27 cellular contexts compared by ENCODE assay signal in genomic region chr3:106348142-106348690, GRCh38.
DNase-seq lines count a peak whose midpoint lies in the region; ATAC-seq and TF ChIP-seq lines count a peak whose summit lies in the region.
"Had no signal": no experiment of that assay in that cellular context is flagged by ENCODE, and none has a peak within 500 bp of the region (broad histone marks: within the 10 kb centered on the region; RNA-seq: fewer than 3 reads in every experiment).

No MANE protein-coding gene starts in this region.

- no peak overlapping the region for H3K4me2 ChIP-seq in neural progenitor cell
- H3K4me2 ChIP-seq: BLaER1, smooth muscle cell had no signal

- no peaks in the 10 kb centered on the region for H3K4me1 Mint-ChIP-seq in neural progenitor cell
- H3K4me1 Mint-ChIP-seq in MCF 10A (ENCODE audit: insufficient read depth, unreplicated experiment): peaks cover 16% of the 10 kb centered on the region

- no peaks in the 10 kb centered on the region for H3K9me3 Mint-ChIP-seq in neural progenitor cell
- no peaks in the 10 kb centered on the region for H3K9me3 Mint-ChIP-seq in MCF 10A (ENCODE audit: unreplicated experiment)

- CTCF ChIA-PET in MCF 10A (lab: Yijun Ruan, JAX): interaction anchor here (0.5 to 0.8 kb wide), 4 partner anchors 32 to 261 kb away, joined by 3 read pairs; no protein-coding TSS in a partner anchor

- no peaks in the 10 kb centered on the region for H3K36me3 ChIP-seq in neural progenitor cell
- H3K36me3 ChIP-seq: BLaER1, esophagus squamous epithelium, upper lobe of right lung had no signal

- no peaks in the 10 kb centered on the region for H3K4me1 ChIP-seq in neural progenitor cell
- H3K4me1 ChIP-seq: BLaER1, esophagus squamous epithelium had no signal

- H3K4me3 ChIP-seq in neural progenitor cell: no peak overlapping the region
- H3K4me3 ChIP-seq: BLaER1, dorsolateral prefrontal cortex, esophagus squamous epithelium, smooth muscle cell, upper lobe of right lung had no signal

- H3K27me3 ChIP-seq in neural progenitor cell: no peaks in the 10 kb centered on the region
- H3K27me3 ChIP-seq: BLaER1, dorsolateral prefrontal cortex, esophagus squamous epithelium, upper lobe of right lung had no signal

- no TSS peak for BruUV-seq in MCF 10A (replicated peaks; lab: Mats Ljungman, UMichigan)

- H3K36me3 Mint-ChIP-seq in neural progenitor cell (no peaks in the 10 kb centered on the region), MCF 10A (ENCODE audit: insufficient read depth, unreplicated experiment) (no peaks in the 10 kb centered on the region)
- H3K36me3 Mint-ChIP-seq: IgD-negative memory B cell had no signal

- H3K27ac ChIP-seq in neural progenitor cell: no peak overlapping the region
- H3K27ac ChIP-seq: BLaER1, dorsolateral prefrontal cortex, esophagus squamous epithelium, upper lobe of right lung had no signal

- H3K9ac ChIP-seq in neural progenitor cell: no peak overlapping the region
- H3K9ac ChIP-seq: BLaER1 had no signal

- H3K79me2 ChIP-seq in neural progenitor cell (ENCODE audit: low read depth): no peaks in the 10 kb centered on the region

- DNase-seq in G401 (ENCODE audit: low spot score) (peak; percentile 16), NCI-H69 (lab: John Stamatoyannopoulos, UW) (peak; percentile 13), glomerular visceral epithelial cell (ENCODE audit: extremely low spot score) (peak; percentile 16), neural progenitor cell (ENCODE audit: low spot score) (no peak), foreskin melanocyte (no peak), MCF 10A (ENCODE audit: unreplicated experiment) (no peak), NCI-H2171 (lab: John Stamatoyannopoulos, UW) (no peak)
- DNase-seq: activated CD4-positive, alpha-beta T cell treated with anti-CD3 and anti-CD28 coated beads, Interleukin-2, amount 50 U/mL, for 48 hours; activated T-cell treated with anti-CD3 and anti-CD28 coated beads, Interleukin-2, amount 50 U/mL, for 72 hours; cerebellar nuclear complex; dorsolateral prefrontal cortex; esophagus squamous epithelium; hypothalamus; midbrain; naive thymus-derived CD8-positive, alpha-beta T cell; NCI-H146; NK-92 treated with Interleukin-12 subunit alpha and Interleukin-12 subunit beta, amount 100 ng/mL, for 24 hours; PC-3; stimulated activated CD4-positive, alpha-beta T cell treated with anti-CD3 and anti-CD28 coated beads, Interleukin-1b, Interleukin-23, amount 100 ng/mL, for 48 hours; stimulated activated naive CD4-positive, alpha-beta T cell treated with Interleukin-2 at 50 U/mL for 16 hours; upper lobe of right lung had no signal

- intact Hi-C loops in MCF 10A (cut with micrococcal nuclease): loop anchor here (10.0 kb wide), 1 partner anchor 663 kb away; no protein-coding TSS in a partner anchor

- no peak overlapping the region for H3K27ac Mint-ChIP-seq in neural progenitor cell
- H3K27ac Mint-ChIP-seq in MCF 10A (ENCODE audit: low read depth, unreplicated experiment): no peak overlapping the region
- H3K27ac Mint-ChIP-seq: activated T-cell treated with anti-CD3 and anti-CD28 coated beads, Interleukin-2, amount 50 U/mL, for 72 hours; IgD-negative memory B cell; T-helper 1 cell treated with Interleukin-12 subunit alpha and Interleukin-12 subunit beta and Interleukin-4 antibody, amounts not matched to agents 30 μg/mL and 1 μg/mL, for 36 hours had no signal

- no peaks in the 10 kb centered on the region for H3K9me3 ChIP-seq in neural progenitor cell (ENCODE audit: low read depth)
- H3K9me3 ChIP-seq: BLaER1, esophagus squamous epithelium, upper lobe of right lung had no signal

- ATAC-seq in GM21825 (IDR thresholded peaks at IDR 0.05; ENCODE audit: unreplicated experiment): no peak
- ATAC-seq: activated T-cell treated with anti-CD3 and anti-CD28 coated beads, Interleukin-2, amount 50 U/mL, for 72 hours; HCT116; naive thymus-derived CD8-positive, alpha-beta T cell; PC-3; upper lobe of right lung had no signal

- H3F3A ChIP-seq in neural progenitor cell (ENCODE audit: low read depth): no peaks in the 10 kb centered on the region

- no peaks in the 10 kb centered on the region for H4K20me1 ChIP-seq in neural progenitor cell (ENCODE audit: low read depth)
- H4K20me1 ChIP-seq: BLaER1 had no signal

- peak overlapping the region; percentile 61 for H2AFZ ChIP-seq in neural progenitor cell (replicated peaks)

- H3K4me3 Mint-ChIP-seq in neural progenitor cell (no peak overlapping the region), MCF 10A (ENCODE audit: unreplicated experiment) (no peak overlapping the region)
- H3K4me3 Mint-ChIP-seq: activated T-cell treated with anti-CD3 and anti-CD28 coated beads, Interleukin-2, amount 50 U/mL, for 72 hours; IgD-negative memory B cell; naive thymus-derived CD8-positive, alpha-beta T cell; T-helper 1 cell treated with Interleukin-12 subunit alpha and Interleukin-12 subunit beta and Interleukin-4 antibody, amounts not matched to agents 30 μg/mL and 1 μg/mL, for 36 hours had no signal

- in situ Hi-C loops in G401 (cut with HindIII; ENCODE audit: low sequenced_read_pairs): no loop called here

- no peaks in the 10 kb centered on the region for H3K27me3 Mint-ChIP-seq in neural progenitor cell (ENCODE audit: insufficient read depth, low read depth)
- no peaks in the 10 kb centered on the region for H3K27me3 Mint-ChIP-seq in MCF 10A (ENCODE audit: insufficient read depth, unreplicated experiment)
- H3K27me3 Mint-ChIP-seq: IgD-negative memory B cell; naive thymus-derived CD8-positive, alpha-beta T cell had no signal

- no peak for TF ChIP-seq CTCF in neural progenitor cell (IDR thresholded peaks at IDR 0.05)
- TF ChIP-seq CTCF in MCF 10A (IDR thresholded peaks at IDR 0.05; ENCODE audit: unreplicated experiment): no peak

- POLR2A ChIA-PET in MCF 10A (lab: Yijun Ruan, JAX): interaction anchor here (0.6 kb wide), 2 partner anchors 536 to 853 kb away, joined by 3 read pairs; no protein-coding TSS in a partner anchor

Comparison
In these comparisons a context has a peak if more than half of its experiments do, and no peak if none do; other contexts are left out.
1. DNase-seq: peak in G401 (single experiment), NCI-H69 (single experiment) and glomerular visceral epithelial cell (single experiment); none in neural progenitor cell (single experiment), foreskin melanocyte (single experiment), MCF 10A (single experiment) and NCI-H2171 (single experiment).